Comparison of ENCODE assay signal across 21 cellular contexts in genomic region chr6:36618366-36619355, GRCh38. TPM values are rescaled to one million over a fixed set of nuclear protein-coding genes. Genes with fewer than 3 reads are reported as not detected.
A peak's percentile ranks its signal among the peaks of the same experiment; 100 is the strongest.
DNase-seq lines count a peak whose midpoint lies in the region; ATAC-seq and TF ChIP-seq lines count a peak whose summit lies in the region.
"Had no signal": no experiment of that assay in that cellular context is flagged by ENCODE, and none has a peak within 500 bp of the region (broad histone marks: within the 10 kb centered on the region; RNA-seq: fewer than 3 reads in every experiment).

No MANE protein-coding gene starts in this region.

- H3K27me3 ChIP-seq in right cardiac atrium (ENCODE audit: control insufficient read depth, insufficient read depth) (no peaks in the 10 kb centered on the region), H9 (ENCODE audit: insufficient read depth, low read length) (no peaks in the 10 kb centered on the region)
- no peaks in the 10 kb centered on the region for H3K27me3 ChIP-seq in CD4-positive, alpha-beta T cell (ENCODE audit: control insufficient read depth, insufficient read depth, low read length)
- H3K27me3 ChIP-seq: upper lobe of left lung had no signal

- H3K4me2 ChIP-seq in OCI-LY7 (ENCODE audit: low read length) (no peak overlapping the region), H9 (ENCODE audit: insufficient read depth, insufficient read length, low read length) (no peak overlapping the region)

- H3K27me3 Mint-ChIP-seq in T-helper 17 cell = no peaks in the 10 kb centered on the region
- H3K27me3 Mint-ChIP-seq in CD4-positive, alpha-beta T cell = no peaks in the 10 kb centered on the region
- peaks cover 1% of the 10 kb centered on the region; the same call in 1 of the 2 replicates for H3K27me3 Mint-ChIP-seq in H9 (ENCODE audit: low read depth)
- H3K27me3 Mint-ChIP-seq: brain, T-cell had no signal

- no peak overlapping the region for H2BK5ac ChIP-seq in H9 (ENCODE audit: insufficient read length, low read length)

- H3K4me1 Mint-ChIP-seq in T-helper 17 cell (peaks cover 15% of the 10 kb centered on the region), H9 (peaks cover 12 to 13% of the 10 kb centered on the region in 2 experiments)
- peaks cover 13% of the 10 kb centered on the region for H3K4me1 Mint-ChIP-seq in CD4-positive, alpha-beta T cell (ENCODE audit: low read depth)

- H3K79me1 ChIP-seq in H9 (ENCODE audit: insufficient read depth, low read depth, low read length, poor library complexity, severe bottlenecking) = no peaks in the 10 kb centered on the region

- H3K27ac ChIP-seq in right cardiac atrium (ENCODE audit: low read length) (no peak overlapping the region), OCI-LY7 (ENCODE audit: low read depth, low read length, poor library complexity, severe bottlenecking) (no peak overlapping the region), H9 (ENCODE audit: insufficient read length, low read depth, low read length) (no peak overlapping the region)
- H3K27ac ChIP-seq in CD4-positive, alpha-beta T cell (ENCODE audit: low read depth, low read length) = no peak overlapping the region

- no peak overlapping the region for H3T11ph ChIP-seq in H9 (ENCODE audit: low read length)

- H3K4ac ChIP-seq in H9 (ENCODE audit: low read depth, low read length) = no peak overlapping the region

- DNase-seq in right cardiac atrium = peak in 2 of 3 donors; percentile 9 to 32
- DNase-seq in Right ventricle myocardium superior = no peak
- DNase-seq in T-helper 17 cell = no peak
- peak; percentile 38 for DNase-seq in islet precursor cell
- DNase-seq in CD4-positive, alpha-beta T cell = no peak
- no peak for DNase-seq in OCI-LY7 (ENCODE audit: low spot score)
- no peak for DNase-seq in H9
- DNase-seq: activated CD4-positive, alpha-beta T cell treated with anti-CD3 and anti-CD28 coated beads for 1 hour; Caco-2; HFFc6; hippocampal formation; kidney glomerular epithelial cell; NCI-H1417 treated with DMSO at 0.1 percent for 48 hours; NCI-H446; occipital lobe; T-cell had no signal

- H3K36me3 Mint-ChIP-seq in T-helper 17 cell (ENCODE audit: low read depth) (no peaks in the 10 kb centered on the region), H9 (ENCODE audit: insufficient read depth in 1 of 3, low read depth in 3 of 3) (peaks cover 0 to 6% (median 0%) of the 10 kb centered on the region in 3 experiments; a peak in 3 of 7 replicates)
- peaks cover 7% of the 10 kb centered on the region for H3K36me3 Mint-ChIP-seq in CD4-positive, alpha-beta T cell (ENCODE audit: low read depth)
- H3K36me3 Mint-ChIP-seq: activated naive CD4-positive, alpha-beta T cell treated with anti-CD3 and anti-CD28 coated beads, Interleukin-2, amount 50 U/mL, for 72 hours had no signal

- H3K4me3 ChIP-seq in right cardiac atrium (ENCODE audit: low read length) = no peak overlapping the region
- no peak overlapping the region for H3K4me3 ChIP-seq in OCI-LY7 (ENCODE audit: low read depth, low read length, poor library complexity, severe bottlenecking)
- H3K4me3 ChIP-seq: skin epidermis, upper lobe of left lung had no signal

- H3K9ac ChIP-seq in H9 (ENCODE audit: extremely low read depth, insufficient read length, low read length) = no peak overlapping the region

- H2BK20ac ChIP-seq in H9 (ENCODE audit: low read depth, low read length, poor library complexity, severe bottlenecking) = no peak overlapping the region

- CTCF ChIA-PET in CD4-positive, alpha-beta T cell (lab: Charles Lee) = interaction anchor here (1.9 kb wide), 1 partner anchor 139 kb away, joined by 4 read pairs; no protein-coding TSS in a partner anchor
- CTCF ChIA-PET in OCI-LY7 (lab: Charles Lee; ENCODE audit: unreplicated experiment) = no interaction called here

- POLR2A ChIA-PET in CD4-positive, alpha-beta T cell (lab: Charles Lee) = interaction anchor here (1.2 kb wide), 1 partner anchor 141 kb away, joined by 3 read pairs; no protein-coding TSS in a partner anchor
- POLR2A ChIA-PET in OCI-LY7 (lab: Charles Lee) = interaction anchor here (0.6 to 0.7 kb wide), 2 partner anchors 12 to 89 kb away, joined by 3 read pairs; no protein-coding TSS in a partner anchor

- H4K20me1 ChIP-seq in OCI-LY7 (ENCODE audit: insufficient read depth, low read length) (no peaks in the 10 kb centered on the region), H9 (ENCODE audit: control insufficient read depth, insufficient read depth, insufficient read length) (no peaks in the 10 kb centered on the region)

- no peak overlapping the region for H4K8ac ChIP-seq in H9 (replicated peaks; ENCODE audit: insufficient read length, low read depth, low read length)

- 81% methylated on average over 10 of the region's 10 CpGs for WGBS in right cardiac atrium
- no CpG with 5 or more reads among the region's 10 CpGs for WGBS in H9 (ENCODE audit: extremely low coverage, insufficient read length, low lambda C conversion rate)

- H3K27ac Mint-ChIP-seq in T-helper 17 cell = peak overlapping the region; percentile 75
- no peak overlapping the region for H3K27ac Mint-ChIP-seq in CD4-positive, alpha-beta T cell
- peak overlapping the region in 1 of 3 experiments; percentile 25; a peak in 1 of 7 replicates for H3K27ac Mint-ChIP-seq in H9
- H3K27ac Mint-ChIP-seq: HFFc6 had no signal

- H3K9me3 Mint-ChIP-seq in CD4-positive, alpha-beta T cell = no peaks in the 10 kb centered on the region
- H3K9me3 Mint-ChIP-seq in H9 = no peaks in the 10 kb centered on the region; a peak in 1 of 5 replicates
- H3K9me3 Mint-ChIP-seq: activated naive CD4-positive, alpha-beta T cell treated with anti-CD3 and anti-CD28 coated beads, Interleukin-2, amount 50 U/mL, for 72 hours; brain; HFFc6; T-cell had no signal

- H3K9me3 ChIP-seq in right cardiac atrium (ENCODE audit: control insufficient read depth, low read length) (no peaks in the 10 kb centered on the region), T-helper 17 cell (ENCODE audit: control insufficient read depth, low read length, poor library complexity, severe bottlenecking) (no peaks in the 10 kb centered on the region), OCI-LY7 (ENCODE audit: low read length) (no peaks in the 10 kb centered on the region), H9 (ENCODE audit: control insufficient read depth, low read depth, low read length) (no peaks in the 10 kb centered on the region)
- no peaks in the 10 kb centered on the region for H3K9me3 ChIP-seq in CD4-positive, alpha-beta T cell (ENCODE audit: control insufficient read depth, low read length)
- H3K9me3 ChIP-seq: Caco-2, upper lobe of left lung had no signal

- H2AK5ac ChIP-seq in H9 (ENCODE audit: insufficient read length, low read length) = no peak overlapping the region

- H3K79me2 ChIP-seq in OCI-LY7 (ENCODE audit: insufficient read depth, low read depth, low read length) = no peaks in the 10 kb centered on the region
- H3K79me2 ChIP-seq in H9 (ENCODE audit: insufficient read depth, low read length) = no peaks in the 10 kb centered on the region

- no peak overlapping the region for H2AFZ ChIP-seq in OCI-LY7 (ENCODE audit: low read length)
- no peak overlapping the region for H2AFZ ChIP-seq in H9 (ENCODE audit: low read length)

- H3K23me2 ChIP-seq in H9 (ENCODE audit: insufficient read length, low read depth, low read length, poor library complexity, severe bottlenecking) = no peaks in the 10 kb centered on the region

- ATAC-seq in right cardiac atrium (no peak), Right ventricle myocardium superior (ENCODE audit: poor library complexity) (no peak), T-helper 17 cell (no peak), GM21619 (IDR thresholded peaks at IDR 0.05; ENCODE audit: unreplicated experiment) (no peak)
- no peak for ATAC-seq in CD4-positive, alpha-beta T cell (ENCODE audit: poor library complexity)
- ATAC-seq: activated naive CD4-positive, alpha-beta T cell treated with anti-CD3 and anti-CD28 coated beads, Interleukin-2, amount 50 U/mL, for 72 hours; T-cell had no signal

- no peak overlapping the region for H3K23ac ChIP-seq in H9 (ENCODE audit: insufficient read length, low read depth, low read length)

- H3K18ac ChIP-seq in H9 (ENCODE audit: insufficient read length, low read depth, low read length) = no peak overlapping the region

- H4K5ac ChIP-seq in H9 (ENCODE audit: insufficient read length, low read depth, low read length) = no peak overlapping the region

- H4K91ac ChIP-seq in H9 (ENCODE audit: insufficient read length, low read depth, low read length) = no peak overlapping the region

- no peak overlapping the region for H2BK15ac ChIP-seq in H9 (ENCODE audit: low read depth, low read length)

- peaks cover 4% of the 10 kb centered on the region; the same call in 1 of the 2 replicates for H3K36me3 ChIP-seq in OCI-LY7 (ENCODE audit: insufficient read depth, low read length)

- no peak overlapping the region for H3K56ac ChIP-seq in H9 (ENCODE audit: insufficient read length, low read depth, low read length)

- H2BK12ac ChIP-seq in H9 (ENCODE audit: insufficient read length, low read depth, low read length) = no peak overlapping the region

- intact Hi-C loops in right cardiac atrium (cut with DNase I) (no loop called here), Right ventricle myocardium superior (cut with DNase I) (loop anchor here (10.0 kb wide), 1 partner anchor 136 kb away; no protein-coding TSS in a partner anchor), OCI-LY7 (cut with micrococcal nuclease; ENCODE audit: unreplicated experiment) (loop anchor here (5.0 kb wide), 1 partner anchor 164 kb away; no protein-coding TSS in a partner anchor)
- intact Hi-C loops in CD4-positive, alpha-beta T cell (cut with DNase I, micrococcal nuclease) = loop anchor here in 1 of 2 experiments (10.0 kb wide), 1 partner anchor 576 kb away; no protein-coding TSS in a partner anchor

- H3K9me2 ChIP-seq in OCI-LY7 (ENCODE audit: insufficient read depth, low read length) = no peaks in the 10 kb centered on the region

- no peak for TF ChIP-seq CTCF in CD4-positive, alpha-beta T cell (IDR thresholded peaks at IDR 0.05)
- no peak for TF ChIP-seq CTCF in OCI-LY7 (conservative IDR thresholded peaks at IDR 0.05; ENCODE audit: low read length)
- TF ChIP-seq CTCF in H9 (conservative IDR thresholded peaks at IDR 0.05) = no peak

- no peak overlapping the region for H3K4me3 Mint-ChIP-seq in T-helper 17 cell
- no peak overlapping the region for H3K4me3 Mint-ChIP-seq in CD4-positive, alpha-beta T cell
- no peak overlapping the region for H3K4me3 Mint-ChIP-seq in H9
- H3K4me3 Mint-ChIP-seq: brain, HFFc6, T-cell had no signal

- H3K14ac ChIP-seq in H9 (ENCODE audit: insufficient read depth, low read length) = no peak overlapping the region

- no peaks in the 10 kb centered on the region for H3K4me1 ChIP-seq in right cardiac atrium (ENCODE audit: control insufficient read depth, insufficient read depth, low read length)
- peaks cover 22% of the 10 kb centered on the region for H3K4me1 ChIP-seq in OCI-LY7 (ENCODE audit: insufficient read depth, low read length, poor library complexity, severe bottlenecking)
- H3K4me1 ChIP-seq in H9 (ENCODE audit: insufficient read depth, low read length) = no peaks in the 10 kb centered on the region

- H2BK120ac ChIP-seq in H9 (ENCODE audit: low read depth, low read length, poor library complexity, severe bottlenecking) = no peak overlapping the region

- BruUV-seq in OCI-LY7 (replicated peaks; lab: Mats Ljungman, UMichigan) = no TSS peak

RNA-seq across cellular contexts. Expression of gene SRSF3, which starts 24.5 kb away (rescaled TPM):
- total RNA-seq in right cardiac atrium = 100 to 1,000 TPM; 144 to 185 (median 151) TPM
- polyA plus RNA-seq in right cardiac atrium = 137 TPM
- 122 TPM for total RNA-seq in Right ventricle myocardium superior
- 100 to 1,000 TPM; 638 to 646 TPM for total RNA-seq in T-helper 17 cell
- 100 to 1,000 TPM; 550 to 556 TPM for total RNA-seq in CD4-positive, alpha-beta T cell
- total RNA-seq in OCI-LY7 (2014; rRNA removed; shearing (Covaris generic)) = 316 and 557 TPM in 2 replicates
- total RNA-seq in OCI-LY7 (2022) = 498 and 539 TPM in 2 replicates
- 954 and 960 TPM in 2 replicates for total RNA-seq in H9 (2021)

RNA-seq across cellular contexts. Expression of gene CDKN1A, which starts 59.9 kb away (rescaled TPM):
- total RNA-seq in right cardiac atrium (10 to 100 TPM; 38.5 to 68.6 (median 52.9) TPM), Right ventricle myocardium superior (54.5 TPM), T-helper 17 cell (100 to 1,000 TPM; 180 to 255 TPM), OCI-LY7 (2022) (1.2 and 1.3 TPM in 2 replicates), H9 (2021) (17.4 and 19.1 TPM in 2 replicates)
- polyA plus RNA-seq in right cardiac atrium = 59.8 TPM
- 10 to 100 TPM; 98.3 to 98.6 TPM for total RNA-seq in CD4-positive, alpha-beta T cell
- total RNA-seq in OCI-LY7 (2014; rRNA removed; shearing (Covaris generic)) = 0.13 and 0.41 TPM in 2 replicates

Comparison
In these comparisons a context has a peak if more than half of its experiments do, and no peak if none do; other contexts are left out.
1. DNase-seq: peak in right cardiac atrium (2 of 3) and islet precursor cell (single experiment); none in Right ventricle myocardium superior (single experiment), T-helper 17 cell (0 of 3), CD4-positive, alpha-beta T cell (0 of 10), OCI-LY7 (single experiment) and H9 (single experiment).
2. intact Hi-C loops: an anchor here in Right ventricle myocardium superior (10.0 kb wide) and OCI-LY7 (5.0 kb wide); none called in right cardiac atrium.